Comparison of ENCODE assay signal across 1 cellular context in genomic region chr20:34689486-34689885, GRCh38.
A peak's percentile ranks its signal among the peaks of the same experiment; 100 is the strongest.
TF ChIP-seq lines count a peak whose summit lies in the region.

No MANE protein-coding gene starts in this region.

TF ChIP-seq in K562, 482 proteins besides CTCF, POLR2A, EP300 and RAD21 (continued from another document and continues in another):
- TF ChIP-seq, protein P1, sequence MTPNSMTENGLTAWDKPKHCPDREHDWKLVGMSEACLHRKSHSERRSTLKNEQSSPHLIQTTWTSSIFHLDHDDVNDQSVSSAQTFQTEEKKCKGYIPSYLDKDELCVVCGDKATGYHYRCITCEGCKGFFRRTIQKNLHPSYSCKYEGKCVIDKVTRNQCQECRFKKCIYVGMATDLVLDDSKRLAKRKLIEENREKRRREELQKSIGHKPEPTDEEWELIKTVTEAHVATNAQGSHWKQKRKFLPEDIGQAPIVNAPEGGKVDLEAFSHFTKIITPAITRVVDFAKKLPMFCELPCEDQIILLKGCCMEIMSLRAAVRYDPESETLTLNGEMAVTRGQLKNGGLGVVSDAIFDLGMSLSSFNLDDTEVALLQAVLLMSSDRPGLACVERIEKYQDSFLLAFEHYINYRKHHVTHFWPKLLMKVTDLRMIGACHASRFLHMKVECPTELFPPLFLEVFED (CRISPR knock-in tag; conservative IDR thresholded peaks at IDR 0.05), result no peak
- no peak for TF ChIP-seq DACH1 (IDR thresholded peaks at IDR 0.05; ENCODE audit: partially characterized antibody)
- no peak for TF ChIP-seq ILF3 (IDR thresholded peaks at IDR 0.05; ENCODE audit: borderline replicate concordance)
- no peak for TF ChIP-seq PCBP1 (IDR thresholded peaks at IDR 0.05; ENCODE audit: low read depth, low read length, poor library complexity, severe bottlenecking)
- TF ChIP-seq, protein P2, sequence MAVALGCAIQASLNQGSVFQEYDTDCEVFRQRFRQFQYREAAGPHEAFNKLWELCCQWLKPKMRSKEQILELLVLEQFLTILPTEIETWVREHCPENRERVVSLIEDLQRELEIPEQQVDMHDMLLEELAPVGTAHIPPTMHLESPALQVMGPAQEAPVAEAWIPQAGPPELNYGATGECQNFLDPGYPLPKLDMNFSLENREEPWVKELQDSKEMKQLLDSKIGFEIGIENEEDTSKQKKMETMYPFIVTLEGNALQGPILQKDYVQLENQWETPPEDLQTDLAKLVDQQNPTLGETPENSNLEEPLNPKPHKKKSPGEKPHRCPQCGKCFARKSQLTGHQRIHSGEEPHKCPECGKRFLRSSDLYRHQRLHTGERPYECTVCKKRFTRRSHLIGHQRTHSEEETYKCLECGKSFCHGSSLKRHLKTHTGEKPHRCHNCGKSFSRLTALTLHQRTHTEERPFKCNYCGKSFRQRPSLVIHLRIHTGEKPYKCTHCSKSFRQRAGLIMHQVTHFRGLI (CRISPR knock-in tag; IDR thresholded peaks at IDR 0.05), result no peak
- no peak for TF ChIP-seq ZBTB9 (CRISPR knock-in tag; IDR thresholded peaks at IDR 0.05)
- TF ChIP-seq SPI1 (IDR thresholded peaks at IDR 0.05; ENCODE audit: borderline replicate concordance, low read depth, low read length), result peak; percentile 23; the same call in 1 of the 2 replicates
- TF ChIP-seq ZBTB11 (CRISPR knock-in tag; IDR thresholded peaks at IDR 0.05), result no peak
- peak in 1 of 2 experiments; percentile 39; a peak in 1 of 4 replicates for TF ChIP-seq FOXA3 (CRISPR knock-in tag; conservative IDR thresholded peaks at IDR 0.05 in 1 of 2, IDR thresholded peaks at IDR 0.05 in 1 of 2)
- no peak for TF ChIP-seq CEBPZ (IDR thresholded peaks at IDR 0.05; ENCODE audit: borderline replicate concordance, low read depth, low read length)
- no peak for TF ChIP-seq MAFF (IDR thresholded peaks at IDR 0.05; ENCODE audit: low read length)
- TF ChIP-seq NELFE (IDR thresholded peaks at IDR 0.05; ENCODE audit: insufficient read depth, insufficient read length), result no peak
- TF ChIP-seq SMARCE1 (IDR thresholded peaks at IDR 0.05), result no peak
- TF ChIP-seq DPF2 (IDR thresholded peaks at IDR 0.05), result no peak
- TF ChIP-seq ARID2 (IDR thresholded peaks at IDR 0.05), result no peak
- no peak for TF ChIP-seq PCBP2 (IDR thresholded peaks at IDR 0.05; ENCODE audit: low read depth, low read length, poor library complexity, severe bottlenecking)
- TF ChIP-seq BRD4 (IDR thresholded peaks at IDR 0.05), result no peak
- TF ChIP-seq, protein P3, sequence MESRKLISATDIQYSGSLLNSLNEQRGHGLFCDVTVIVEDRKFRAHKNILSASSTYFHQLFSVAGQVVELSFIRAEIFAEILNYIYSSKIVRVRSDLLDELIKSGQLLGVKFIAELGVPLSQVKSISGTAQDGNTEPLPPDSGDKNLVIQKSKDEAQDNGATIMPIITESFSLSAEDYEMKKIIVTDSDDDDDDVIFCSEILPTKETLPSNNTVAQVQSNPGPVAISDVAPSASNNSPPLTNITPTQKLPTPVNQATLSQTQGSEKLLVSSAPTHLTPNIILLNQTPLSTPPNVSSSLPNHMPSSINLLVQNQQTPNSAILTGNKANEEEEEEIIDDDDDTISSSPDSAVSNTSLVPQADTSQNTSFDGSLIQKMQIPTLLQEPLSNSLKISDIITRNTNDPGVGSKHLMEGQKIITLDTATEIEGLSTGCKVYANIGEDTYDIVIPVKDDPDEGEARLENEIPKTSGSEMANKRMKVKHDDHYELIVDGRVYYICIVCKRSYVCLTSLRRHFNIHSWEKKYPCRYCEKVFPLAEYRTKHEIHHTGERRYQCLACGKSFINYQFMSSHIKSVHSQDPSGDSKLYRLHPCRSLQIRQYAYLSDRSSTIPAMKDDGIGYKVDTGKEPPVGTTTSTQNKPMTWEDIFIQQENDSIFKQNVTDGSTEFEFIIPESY (CRISPR knock-in tag; IDR thresholded peaks at IDR 0.05), result no peak
- no peak for TF ChIP-seq FOS (IDR thresholded peaks at IDR 0.05; ENCODE audit: extremely low read depth, insufficient read length)
- TF ChIP-seq CBX3 (IDR thresholded peaks at IDR 0.05; ENCODE audit: borderline replicate concordance in 1 of 2, low read length in 2 of 2), result no peak; a peak in 1 of 3 replicates
- no peak for TF ChIP-seq TCF15 (CRISPR knock-in tag; IDR thresholded peaks at IDR 0.05)
- TF ChIP-seq, protein P4, sequence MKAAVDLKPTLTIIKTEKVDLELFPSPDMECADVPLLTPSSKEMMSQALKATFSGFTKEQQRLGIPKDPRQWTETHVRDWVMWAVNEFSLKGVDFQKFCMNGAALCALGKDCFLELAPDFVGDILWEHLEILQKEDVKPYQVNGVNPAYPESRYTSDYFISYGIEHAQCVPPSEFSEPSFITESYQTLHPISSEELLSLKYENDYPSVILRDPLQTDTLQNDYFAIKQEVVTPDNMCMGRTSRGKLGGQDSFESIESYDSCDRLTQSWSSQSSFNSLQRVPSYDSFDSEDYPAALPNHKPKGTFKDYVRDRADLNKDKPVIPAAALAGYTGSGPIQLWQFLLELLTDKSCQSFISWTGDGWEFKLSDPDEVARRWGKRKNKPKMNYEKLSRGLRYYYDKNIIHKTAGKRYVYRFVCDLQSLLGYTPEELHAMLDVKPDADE (conservative IDR thresholded peaks at IDR 0.05; ENCODE audit: control insufficient read depth, low read depth, low read length), result no peak
- TF ChIP-seq, protein P5, sequence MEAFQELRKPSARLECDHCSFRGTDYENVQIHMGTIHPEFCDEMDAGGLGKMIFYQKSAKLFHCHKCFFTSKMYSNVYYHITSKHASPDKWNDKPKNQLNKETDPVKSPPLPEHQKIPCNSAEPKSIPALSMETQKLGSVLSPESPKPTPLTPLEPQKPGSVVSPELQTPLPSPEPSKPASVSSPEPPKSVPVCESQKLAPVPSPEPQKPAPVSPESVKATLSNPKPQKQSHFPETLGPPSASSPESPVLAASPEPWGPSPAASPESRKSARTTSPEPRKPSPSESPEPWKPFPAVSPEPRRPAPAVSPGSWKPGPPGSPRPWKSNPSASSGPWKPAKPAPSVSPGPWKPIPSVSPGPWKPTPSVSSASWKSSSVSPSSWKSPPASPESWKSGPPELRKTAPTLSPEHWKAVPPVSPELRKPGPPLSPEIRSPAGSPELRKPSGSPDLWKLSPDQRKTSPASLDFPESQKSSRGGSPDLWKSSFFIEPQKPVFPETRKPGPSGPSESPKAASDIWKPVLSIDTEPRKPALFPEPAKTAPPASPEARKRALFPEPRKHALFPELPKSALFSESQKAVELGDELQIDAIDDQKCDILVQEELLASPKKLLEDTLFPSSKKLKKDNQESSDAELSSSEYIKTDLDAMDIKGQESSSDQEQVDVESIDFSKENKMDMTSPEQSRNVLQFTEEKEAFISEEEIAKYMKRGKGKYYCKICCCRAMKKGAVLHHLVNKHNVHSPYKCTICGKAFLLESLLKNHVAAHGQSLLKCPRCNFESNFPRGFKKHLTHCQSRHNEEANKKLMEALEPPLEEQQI (IDR thresholded peaks at IDR 0.05), result no peak
- TF ChIP-seq CHCHD3 (CRISPR knock-in tag; IDR thresholded peaks at IDR 0.05), result no peak
- TF ChIP-seq CHD2 (IDR thresholded peaks at IDR 0.05; ENCODE audit: low read depth, low read length), result no peak
- peak; percentile 42; the same call in 1 of the 2 replicates for TF ChIP-seq ZNF24 (IDR thresholded peaks at IDR 0.05)
- TF ChIP-seq ZNF212 (CRISPR knock-in tag; IDR thresholded peaks at IDR 0.05), result no peak
- 0 out of 2 replicates have a peak, but pooled peaks have one; percentile 38 for TF ChIP-seq HDAC2 (IDR thresholded peaks at IDR 0.05)
- no peak for TF ChIP-seq ESRRA (IDR thresholded peaks at IDR 0.05; ENCODE audit: borderline replicate concordance, low read depth)
- peak; percentile 75 for TF ChIP-seq JUND (IDR thresholded peaks at IDR 0.05; ENCODE audit: borderline replicate concordance, low read depth, low read length)
- TF ChIP-seq JUND (tag; IDR thresholded peaks at IDR 0.05; ENCODE audit: borderline replicate concordance, low read depth, low read length), result peak; percentile 78; the same call in 2 of the 3 replicates
- no peak for TF ChIP-seq CBFA2T2 (conservative IDR thresholded peaks at IDR 0.05)
- no peak for TF ChIP-seq TBP (optimal IDR thresholded peaks at IDR 0.05; ENCODE audit: low read depth, low read length)
- no peak for TF ChIP-seq TAF9B (IDR thresholded peaks at IDR 0.05; ENCODE audit: partially characterized antibody)
- no peak for TF ChIP-seq MIER1 (IDR thresholded peaks at IDR 0.05; ENCODE audit: low read depth)
- 0 out of 2 replicates have a peak, but pooled peaks have one; percentile 14 for TF ChIP-seq ZNF121 (CRISPR knock-in tag; conservative IDR thresholded peaks at IDR 0.05)
- TF ChIP-seq, protein P6, sequence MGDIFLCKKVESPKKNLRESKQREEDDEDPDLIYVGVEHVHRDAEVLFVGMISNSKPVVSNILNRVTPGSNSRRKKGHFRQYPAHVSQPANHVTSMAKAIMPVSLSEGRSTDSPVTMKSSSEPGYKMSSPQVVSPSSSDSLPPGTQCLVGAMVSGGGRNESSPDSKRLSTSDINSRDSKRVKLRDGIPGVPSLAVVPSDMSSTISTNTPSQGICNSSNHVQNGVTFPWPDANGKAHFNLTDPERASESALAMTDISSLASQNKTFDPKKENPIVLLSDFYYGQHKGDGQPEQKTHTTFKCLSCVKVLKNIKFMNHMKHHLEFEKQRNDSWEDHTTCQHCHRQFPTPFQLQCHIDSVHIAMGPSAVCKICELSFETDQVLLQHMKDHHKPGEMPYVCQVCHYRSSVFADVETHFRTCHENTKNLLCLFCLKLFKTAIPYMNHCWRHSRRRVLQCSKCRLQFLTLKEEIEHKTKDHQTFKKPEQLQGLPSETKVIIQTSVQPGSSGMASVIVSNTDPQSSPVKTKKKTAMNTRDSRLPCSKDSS (IDR thresholded peaks at IDR 0.05; ENCODE audit: low read depth, partially characterized antibody), result no peak
- peak; percentile 47; the same call in 1 of the 2 replicates for TF ChIP-seq JUN (IDR thresholded peaks at IDR 0.05; ENCODE audit: borderline replicate concordance, low read depth, low read length)
- TF ChIP-seq JUN (CRISPR knock-in tag; IDR thresholded peaks at IDR 0.05; ENCODE audit: borderline replicate concordance), result no peak
- TF ChIP-seq ETV1 (tag; conservative IDR thresholded peaks at IDR 0.05; ENCODE audit: low read depth), result no peak
- TF ChIP-seq POLR2H (tag; IDR thresholded peaks at IDR 0.05; ENCODE audit: low read depth), result no peak
- peak; percentile 70 for TF ChIP-seq FOSL1 (tag; conservative IDR thresholded peaks at IDR 0.05)
- TF ChIP-seq RCOR1 (IDR thresholded peaks at IDR 0.05; ENCODE audit: borderline replicate concordance in 1 of 2, low read depth in 2 of 2, low read length in 2 of 2), result peak in 1 of 2 experiments; percentile 52; a peak in 1 of 4 replicates
- no peak for TF ChIP-seq DDX20 (tag; IDR thresholded peaks at IDR 0.05; ENCODE audit: low read depth)
- TF ChIP-seq SMC3 (conservative IDR thresholded peaks at IDR 0.05; ENCODE audit: insufficient read depth, low read depth, low read length), result no peak
- no peak for TF ChIP-seq ZBTB17 (CRISPR knock-in tag; IDR thresholded peaks at IDR 0.05)
- TF ChIP-seq RBM25 (IDR thresholded peaks at IDR 0.05; ENCODE audit: low read depth, low read length, severe bottlenecking), result peak; percentile 69
